ENCODE assay signal across 29 cellular contexts in the genomic region with DNA sequence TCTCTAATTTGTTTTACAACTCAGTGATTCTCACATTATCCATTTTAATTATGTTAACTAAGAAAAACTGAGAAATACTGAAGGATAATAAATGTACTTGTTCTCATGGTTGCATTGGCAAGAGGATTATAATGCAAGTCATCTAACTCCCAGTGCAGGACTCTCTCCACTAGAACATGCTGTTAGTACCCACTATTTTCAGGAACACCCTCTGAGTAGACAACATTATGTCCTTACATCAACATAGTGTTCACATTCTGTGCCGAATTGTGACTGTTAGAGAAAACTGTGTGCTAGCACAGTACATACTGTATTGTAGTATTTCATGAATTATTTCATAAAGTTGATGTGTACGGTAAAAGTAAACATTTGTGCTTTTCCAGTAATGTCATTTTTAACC.
"Had no signal": no experiment of that assay in that cellular context is flagged by ENCODE, and none has a peak within 500 bp of the region (broad histone marks: within the 10 kb centered on the region; RNA-seq: fewer than 3 reads in every experiment).

No MANE protein-coding gene starts in this region.

- ATAC-seq: activated CD8-positive, alpha-beta T cell treated with anti-CD3 and anti-CD28 coated beads, Interleukin-2, amount 10 ng/mL, durations not matched to agents 7 days and 5 days; PC-3 had no signal

- H3K27me3 ChIP-seq: ascending aorta, cardiac muscle cell, Peyer's patch, SJSA1 had no signal

- H3K36me3 Mint-ChIP-seq: activated naive CD4-positive, alpha-beta T cell treated with anti-CD3 and anti-CD28 coated beads, Interleukin-2, amount 50 U/mL, for 24 hours; activated naive CD8-positive, alpha-beta T cell treated with anti-CD3 and anti-CD28 coated beads, Interleukin-2, amount 10 ng/mL, durations not matched to agents 7 days and 5 days had no signal

- H3K27ac ChIP-seq: ascending aorta, cardiac muscle cell, Peyer's patch, SJSA1 had no signal

- H3K9me3 ChIP-seq: ascending aorta, Peyer's patch, SJSA1, SK-N-SH had no signal

- FAIRE-seq: TTC549 had no signal

- H3K36me3 ChIP-seq: ascending aorta, cardiac muscle cell, Peyer's patch, SJSA1 had no signal

- H3K27ac Mint-ChIP-seq: activated CD4-positive, alpha-beta T cell treated with anti-CD3 and anti-CD28 coated beads, Interleukin-2, amount 10 ng/mL, durations not matched to agents 24 days and 14 days; activated CD8-positive, alpha-beta T cell treated with anti-CD3 and anti-CD28 coated beads, Interleukin-2, amount 10 ng/mL, durations not matched to agents 7 days and 5 days; activated naive CD4-positive, alpha-beta T cell treated with anti-CD3 and anti-CD28 coated beads, Interleukin-2, amount 50 U/mL, for 24 hours; activated naive CD8-positive, alpha-beta T cell treated with anti-CD3 and anti-CD28 coated beads, Interleukin-2, amount 10 ng/mL, durations not matched to agents 7 days and 5 days; activated T-cell treated with anti-CD3 and anti-CD28 coated beads, Interleukin-2, amount 50 U/mL, for 24 hours; activated T-helper 2 cell treated with anti-CD3 and anti-CD28 coated beads, Interferon-gamma antibody, Interleukin-2, Interleukin-4, amounts not matched to agents 10 μg/mL and 5 μg/mL and 100 μg/mL, durations not matched to agents 14 hours and 24 hours and 36 hours; T-helper 1 cell treated with Interleukin-12 subunit alpha and Interleukin-12 subunit beta and Interleukin-4 antibody, amounts not matched to agents 30 μg/mL and 1 μg/mL, for 36 hours; T-helper 2 cell treated with Interferon-gamma antibody and Interleukin-4, amounts not matched to agents 5 μg/mL and 100 μg/mL, for 36 hours had no signal

- DNase-seq: activated CD4-positive, alpha-beta T cell treated with anti-CD3 and anti-CD28 coated beads, Interleukin-2, amount 10 ng/mL, durations not matched to agents 24 days and 14 days; activated CD4-positive, alpha-beta T cell treated with anti-CD3 and anti-CD28 coated beads, Interleukin-2, amount 50 U/mL, for 4 hours; activated CD8-positive, alpha-beta T cell treated with anti-CD3 and anti-CD28 coated beads, Interleukin-2, amount 10 ng/mL, durations not matched to agents 7 days and 5 days; activated gamma-delta T cell; activated naive CD4-positive, alpha-beta T cell treated with Interleukin-2 at 50 U/mL for 16 hours; activated naive CD8-positive, alpha-beta T cell treated with anti-CD3 and anti-CD28 coated beads, Interleukin-2, amount 10 ng/mL, durations not matched to agents 7 days and 5 days; activated T-cell treated with anti-CD3 and anti-CD28 coated beads, Interleukin-2, amount 50 U/mL, for 24 hours; amygdala; Karpas-422; NCI-H1048; NCI-H1436 treated with DMSO at 0.1 percent for 48 hours; NCI-H1694 treated with DMSO at 0.1 percent for 48 hours; NCI-H2029; NCI-H345; NCI-H524 treated with DMSO at 0.1 percent for 48 hours; PC-3; Peyer's patch; RPMI8226; SHP77 treated with DMSO at 0.1 percent for 48 hours; SK-N-SH had no signal

- H3K4me3 Mint-ChIP-seq: activated CD4-positive, alpha-beta T cell treated with anti-CD3 and anti-CD28 coated beads, Interleukin-2, amount 10 ng/mL, durations not matched to agents 24 days and 14 days; activated CD8-positive, alpha-beta T cell treated with anti-CD3 and anti-CD28 coated beads, Interleukin-2, amount 10 ng/mL, durations not matched to agents 7 days and 5 days; activated naive CD4-positive, alpha-beta T cell treated with anti-CD3 and anti-CD28 coated beads, Interleukin-2, amount 50 U/mL, for 24 hours; activated naive CD8-positive, alpha-beta T cell treated with anti-CD3 and anti-CD28 coated beads, Interleukin-2, amount 10 ng/mL, durations not matched to agents 7 days and 5 days; activated T-cell treated with anti-CD3 and anti-CD28 coated beads, Interleukin-2, amount 50 U/mL, for 24 hours; central memory CD8-positive, alpha-beta T cell; T-helper 1 cell treated with Interleukin-12 subunit alpha and Interleukin-12 subunit beta and Interleukin-4 antibody, amounts not matched to agents 30 μg/mL and 1 μg/mL, for 36 hours; T-helper 2 cell treated with Interferon-gamma antibody and Interleukin-4, amounts not matched to agents 5 μg/mL and 100 μg/mL, for 36 hours had no signal

- H3K4me3 ChIP-seq: ascending aorta, cardiac muscle cell, Peyer's patch, SJSA1 had no signal

- H3K4me1 ChIP-seq: ascending aorta, Peyer's patch had no signal

- H3K4me1 Mint-ChIP-seq: activated CD4-positive, alpha-beta T cell treated with anti-CD3 and anti-CD28 coated beads, Interleukin-2, amount 10 ng/mL, durations not matched to agents 24 days and 14 days; activated naive CD4-positive, alpha-beta T cell treated with anti-CD3 and anti-CD28 coated beads, Interleukin-2, amount 50 U/mL, for 24 hours; activated naive CD8-positive, alpha-beta T cell treated with anti-CD3 and anti-CD28 coated beads, Interleukin-2, amount 10 ng/mL, durations not matched to agents 7 days and 5 days; central memory CD8-positive, alpha-beta T cell had no signal

- H3K27me3 Mint-ChIP-seq: activated naive CD4-positive, alpha-beta T cell treated with anti-CD3 and anti-CD28 coated beads, Interleukin-2, amount 50 U/mL, for 24 hours; activated naive CD8-positive, alpha-beta T cell treated with anti-CD3 and anti-CD28 coated beads, Interleukin-2, amount 10 ng/mL, durations not matched to agents 7 days and 5 days; activated T-cell treated with anti-CD3 and anti-CD28 coated beads, Interleukin-2, amount 50 U/mL, for 24 hours had no signal

- H3K9me3 Mint-ChIP-seq: activated CD4-positive, alpha-beta T cell treated with anti-CD3 and anti-CD28 coated beads, Interleukin-2, amount 10 ng/mL, durations not matched to agents 24 days and 14 days; activated naive CD4-positive, alpha-beta T cell treated with anti-CD3 and anti-CD28 coated beads, Interleukin-2, amount 50 U/mL, for 24 hours; activated naive CD8-positive, alpha-beta T cell treated with anti-CD3 and anti-CD28 coated beads, Interleukin-2, amount 10 ng/mL, durations not matched to agents 7 days and 5 days; activated T-cell treated with anti-CD3 and anti-CD28 coated beads, Interleukin-2, amount 50 U/mL, for 24 hours; activated T-helper 2 cell treated with anti-CD3 and anti-CD28 coated beads, Interferon-gamma antibody, Interleukin-2, Interleukin-4, amounts not matched to agents 10 μg/mL and 5 μg/mL and 100 μg/mL, durations not matched to agents 14 hours and 24 hours and 36 hours; central memory CD8-positive, alpha-beta T cell; T-helper 1 cell treated with Interleukin-12 subunit alpha and Interleukin-12 subunit beta and Interleukin-4 antibody, amounts not matched to agents 30 μg/mL and 1 μg/mL, for 36 hours; T-helper 2 cell treated with Interferon-gamma antibody and Interleukin-4, amounts not matched to agents 5 μg/mL and 100 μg/mL, for 36 hours had no signal
